ENCODE assay signal across 19 cellular contexts in genomic region chr1:56911098-56911497, GRCh38. TPM values are rescaled to one million over a fixed set of nuclear protein-coding genes. Genes with fewer than 3 reads are reported as not detected.
A peak's percentile ranks its signal among the peaks of the same experiment; 100 is the strongest.
DNase-seq lines count a peak whose midpoint lies in the region; ATAC-seq and TF ChIP-seq lines count a peak whose summit lies in the region.
"Had no signal": no experiment of that assay in that cellular context is flagged by ENCODE, and none has a peak within 500 bp of the region (broad histone marks: within the 10 kb centered on the region; RNA-seq: fewer than 3 reads in every experiment).

No MANE protein-coding gene starts in this region.

- H3K4me1 ChIP-seq in mammary epithelial cell (ENCODE audit: insufficient read depth, low read length) (no peaks in the 10 kb centered on the region), liver (ENCODE audit: control insufficient read depth in 4 of 4, insufficient read depth in 4 of 4, low read length in 3 of 4) (peaks cover 18 to 62% (median 24%) of the 10 kb centered on the region in 4 donors)
- H3K4me1 ChIP-seq: ascending aorta, transverse colon had no signal

- no peak overlapping the region for H3K27ac ChIP-seq in mammary epithelial cell (ENCODE audit: insufficient read depth, low read depth, low read length)
- peak overlapping the region; percentile 91 to 95 for H3K27ac ChIP-seq in liver (ENCODE audit: low read depth in 1 of 2, low read length in 2 of 2)
- H3K27ac ChIP-seq: ascending aorta, transverse colon, VCaP had no signal

- no peaks in the 10 kb centered on the region for H3K4me1 Mint-ChIP-seq in activated naive CD8-positive, alpha-beta T cell treated with anti-CD3 and anti-CD28 coated beads, Interleukin-2, amount 50 U/mL, for 24 hours

- H3K27me3 Mint-ChIP-seq in activated naive CD8-positive, alpha-beta T cell treated with anti-CD3 and anti-CD28 coated beads, Interleukin-2, amount 50 U/mL, for 24 hours, result peaks cover 2% of the 10 kb centered on the region

- no peak overlapping the region for H3K4me3 ChIP-seq in MG63
- no peak overlapping the region for H3K4me3 ChIP-seq in mammary epithelial cell (replicated peaks in 1 of 3; ENCODE audit: insufficient read depth in 1 of 3, low read depth in 2 of 3, low read length in 3 of 3)
- no peak overlapping the region for H3K4me3 ChIP-seq in liver (ENCODE audit: low read depth in 1 of 3, low read length in 3 of 3)
- H3K4me3 ChIP-seq: ascending aorta, transverse colon had no signal

- H3K9me3 ChIP-seq in MG63, result no peaks in the 10 kb centered on the region
- H3K9me3 ChIP-seq in mammary epithelial cell (replicated peaks; ENCODE audit: insufficient read depth, low read length), result no peaks in the 10 kb centered on the region
- no peaks in the 10 kb centered on the region for H3K9me3 ChIP-seq in liver (ENCODE audit: control insufficient read depth in 4 of 4, low read length in 3 of 4)
- H3K9me3 ChIP-seq: ascending aorta, transverse colon had no signal

- H4K20me1 ChIP-seq in mammary epithelial cell (ENCODE audit: insufficient read depth, low read length), result no peaks in the 10 kb centered on the region

- H3K36me3 Mint-ChIP-seq in activated naive CD8-positive, alpha-beta T cell treated with anti-CD3 and anti-CD28 coated beads, Interleukin-2, amount 50 U/mL, for 24 hours (ENCODE audit: low read depth), result no peaks in the 10 kb centered on the region

- no peak overlapping the region for H3K9ac ChIP-seq in mammary epithelial cell (ENCODE audit: insufficient read depth, low read length)
- H3K9ac ChIP-seq in liver (ENCODE audit: low read depth in 1 of 2, low read length in 2 of 2), result peak overlapping the region in 1 of 2 donors; percentile 94

- no peaks in the 10 kb centered on the region for H3K9me3 Mint-ChIP-seq in activated naive CD8-positive, alpha-beta T cell treated with anti-CD3 and anti-CD28 coated beads, Interleukin-2, amount 50 U/mL, for 24 hours

- no peaks in the 10 kb centered on the region for H3K27me3 ChIP-seq in MG63
- H3K27me3 ChIP-seq in mammary epithelial cell (ENCODE audit: insufficient read depth, low read length), result no peaks in the 10 kb centered on the region
- no peaks in the 10 kb centered on the region for H3K27me3 ChIP-seq in liver (ENCODE audit: control insufficient read depth in 4 of 4, insufficient read depth in 4 of 4, low read length in 3 of 4)
- H3K27me3 ChIP-seq: ascending aorta, transverse colon had no signal

- no peaks in the 10 kb centered on the region for H3K79me2 ChIP-seq in mammary epithelial cell (ENCODE audit: insufficient read depth, low read length)

- H3K27ac Mint-ChIP-seq in activated naive CD8-positive, alpha-beta T cell treated with anti-CD3 and anti-CD28 coated beads, Interleukin-2, amount 50 U/mL, for 24 hours, result no peak overlapping the region

- H3K4me2 ChIP-seq in mammary epithelial cell (ENCODE audit: insufficient read depth, low read depth, low read length), result no peak overlapping the region

- H3K36me3 ChIP-seq in MG63, result no peaks in the 10 kb centered on the region
- H3K36me3 ChIP-seq in mammary epithelial cell (ENCODE audit: insufficient read depth, low read length), result no peaks in the 10 kb centered on the region
- peaks cover 0 to 5% (median 0%) of the 10 kb centered on the region in 4 donors for H3K36me3 ChIP-seq in liver (ENCODE audit: control insufficient read depth in 4 of 4, insufficient read depth in 3 of 4, low read depth in 1 of 4, low read length in 3 of 4)
- H3K36me3 ChIP-seq: ascending aorta, transverse colon had no signal

- H3K4me3 Mint-ChIP-seq in activated naive CD8-positive, alpha-beta T cell treated with anti-CD3 and anti-CD28 coated beads, Interleukin-2, amount 50 U/mL, for 24 hours, result no peak overlapping the region

- ATAC-seq in activated naive CD8-positive, alpha-beta T cell treated with anti-CD3 and anti-CD28 coated beads, Interleukin-2, amount 50 U/mL, for 24 hours, result no peak
- ATAC-seq in GM18909 (IDR thresholded peaks at IDR 0.05; ENCODE audit: poor library complexity, unreplicated experiment), result no peak

- in situ Hi-C loops in mammary epithelial cell (cut with MboI; ENCODE audit: low sequenced_read_pairs in 2 of 2), result no loop called here

- CTCF ChIA-PET in mammary epithelial cell (lab: Charles Lee; ENCODE audit: low non-redundant PET), result no interaction called here

- dilution Hi-C loops in mammary epithelial cell (cut with HindIII; ENCODE audit: low sequenced_read_pairs), result no loop called here

- no peak for TF ChIP-seq RAD21 in liver (IDR thresholded peaks at IDR 0.05)

- BruUV-seq in mammary epithelial cell (replicated peaks; lab: Mats Ljungman, UMichigan), result no TSS peak

- H2AFZ ChIP-seq in mammary epithelial cell (ENCODE audit: low read depth, low read length), result no peak overlapping the region

- 83% methylated on average over 3 of the region's 3 CpGs for WGBS in mammary epithelial cell (ENCODE audit: low coverage, missing lambda C conversion rate)
- 39% methylated on average over 3 of the region's 3 CpGs for WGBS in liver

- DNase-seq in AG20443 (ENCODE audit: low spot score) (peak; percentile 26), MG63 (peak; percentile 46), mammary epithelial cell (peak; percentile 3), cortex of kidney (lab: John Stamatoyannopoulos, UW) (no peak), SW 1271 (lab: John Stamatoyannopoulos, UW) (no peak)
- no peak for DNase-seq in activated naive CD8-positive, alpha-beta T cell treated with anti-CD3 and anti-CD28 coated beads, Interleukin-2, amount 50 U/mL, for 24 hours
- DNase-seq: activated effector memory CD4-positive, alpha-beta T cell treated with anti-CD3 and anti-CD28 coated beads, Interleukin-2, amount 50 U/mL, for 16 hours; dermis blood vessel endothelial cell; foreskin melanocyte; NCI-H1105; NCI-H2227 treated with DMSO at 0.1 percent for 48 hours; stimulated activated CD4-positive, alpha-beta T cell treated with anti-CD3 and anti-CD28 coated beads, Interleukin-4, amount 100 ng/mL, for 24 hours; transverse colon had no signal

- intact Hi-C loops in mammary epithelial cell (cut with micrococcal nuclease), result no loop called here

- TF ChIP-seq CTCF in mammary epithelial cell (conservative IDR thresholded peaks at IDR 0.05 in 1 of 2, IDR thresholded peaks at IDR 0.05 in 1 of 2; ENCODE audit: extremely low read depth in 1 of 2, insufficient read depth in 1 of 2, low read depth in 1 of 2, low read length in 2 of 2) (no peak), liver (IDR thresholded peaks at IDR 0.05; ENCODE audit: low read depth, low read length, missing input control) (no peak)

TF ChIP-seq in liver, 16 proteins besides CTCF, POLR2A, EP300 and RAD21:
- TF ChIP-seq, protein P1, sequence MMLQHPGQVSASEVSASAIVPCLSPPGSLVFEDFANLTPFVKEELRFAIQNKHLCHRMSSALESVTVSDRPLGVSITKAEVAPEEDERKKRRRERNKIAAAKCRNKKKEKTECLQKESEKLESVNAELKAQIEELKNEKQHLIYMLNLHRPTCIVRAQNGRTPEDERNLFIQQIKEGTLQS (IDR thresholded peaks at IDR 0.05), result no peak
- TF ChIP-seq, protein P2, sequence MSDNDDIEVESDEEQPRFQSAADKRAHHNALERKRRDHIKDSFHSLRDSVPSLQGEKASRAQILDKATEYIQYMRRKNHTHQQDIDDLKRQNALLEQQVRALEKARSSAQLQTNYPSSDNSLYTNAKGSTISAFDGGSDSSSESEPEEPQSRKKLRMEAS (IDR thresholded peaks at IDR 0.05), result no peak
- TF ChIP-seq RXRA (IDR thresholded peaks at IDR 0.05), result no peak
- TF ChIP-seq YY1 (IDR thresholded peaks at IDR 0.05), result no peak
- TF ChIP-seq SP1 (IDR thresholded peaks at IDR 0.05), result no peak
- no peak for TF ChIP-seq ZBTB33 (IDR thresholded peaks at IDR 0.05)
- no peak for TF ChIP-seq JUND (IDR thresholded peaks at IDR 0.05)
TF ChIP-seq in liver: peak in this region for 0.

RNA-seq across cellular contexts. Expression of gene C8B, which starts 54.7 kb away (rescaled TPM):
- total RNA-seq in MG63 (2014; rRNA removed; shearing (Covaris generic); ENCODE audit: low replicate concordance), result not detected in 2 replicates
- not detected for total RNA-seq in mammary epithelial cell
- polyA plus RNA-seq in mammary epithelial cell, result not detected
- not detected for polyA minus RNA-seq in mammary epithelial cell
- 100 to 1,000 TPM; 151 to 703 TPM for total RNA-seq in liver
- 100 to 1,000 TPM; 299 to 413 TPM for polyA plus RNA-seq in liver
- total RNA-seq: dermis blood vessel endothelial cell, sciatic nerve, transverse colon had no signal
- polyA plus RNA-seq: AG04450 had no signal

RNA-seq across cellular contexts. Expression of gene C8A, which starts 56.5 kb away (rescaled TPM):
- total RNA-seq in MG63 (2014; rRNA removed; shearing (Covaris generic); ENCODE audit: low replicate concordance), result not detected in 2 replicates
- total RNA-seq in mammary epithelial cell (not detected), liver (100 to 1,000 TPM; 144 to 669 TPM)
- polyA plus RNA-seq in mammary epithelial cell (not detected), liver (100 to 1,000 TPM; 188 to 363 TPM)
- polyA minus RNA-seq in mammary epithelial cell, result not detected
- total RNA-seq: dermis blood vessel endothelial cell, sciatic nerve, transverse colon had no signal
- polyA plus RNA-seq: AG04450 had no signal

Comparison
In these comparisons a context has a peak if more than half of its experiments do, and no peak if none do; other contexts are left out.
1. DNase-seq: peak in AG20443 (single experiment), MG63 (single experiment) and mammary epithelial cell (single experiment); none in cortex of kidney (single experiment), SW 1271 (0 of 2) and activated naive CD8-positive, alpha-beta T cell treated with anti-CD3 and anti-CD28 coated beads, Interleukin-2, amount 50 U/mL, for 24 hours (single experiment).
2. RNA of gene C8B, which starts 54.7 kb away (total RNA-seq): 151 to 703 TPM in liver; not detected in MG63 and not detected in mammary epithelial cell; every median in the first group is over 100 times any median in the second.
3. RNA of gene C8A, which starts 56.5 kb away (total RNA-seq): 144 to 669 TPM in liver; not detected in mammary epithelial cell and not detected in MG63; every median in the first group is over 100 times any median in the second.